Comparison of ENCODE assay signal across 22 cellular contexts in genomic region chr17:705011-705410, GRCh38.
"Had no signal": no experiment of that assay in that cellular context is flagged by ENCODE, and none has a peak within 500 bp of the region (broad histone marks: within the 10 kb centered on the region; RNA-seq: fewer than 3 reads in every experiment).

No MANE protein-coding gene starts in this region.

- H3K27me3 Mint-ChIP-seq: activated CD4-positive, alpha-beta memory T cell treated with anti-CD3 and anti-CD28 coated beads for 36 hours; activated CD4-positive, alpha-beta T cell treated with anti-CD3 and anti-CD28 coated beads, Interleukin-2, amount 10 ng/mL, durations not matched to agents 7 days and 5 days; activated naive CD4-positive, alpha-beta T cell treated with anti-CD3 and anti-CD28 coated beads, Interleukin-2, amount 10 ng/mL, durations not matched to agents 7 days and 5 days; activated naive CD8-positive, alpha-beta T cell treated with anti-CD3 and anti-CD28 coated beads for 36 hours; T-helper 17 cell had no signal

- H3K27ac Mint-ChIP-seq: activated CD4-positive, alpha-beta memory T cell treated with anti-CD3 and anti-CD28 coated beads for 36 hours; activated CD4-positive, alpha-beta T cell treated with anti-CD3 and anti-CD28 coated beads, Interleukin-2, amount 10 ng/mL, durations not matched to agents 7 days and 5 days; activated naive CD4-positive, alpha-beta T cell treated with anti-CD3 and anti-CD28 coated beads, Interleukin-2, amount 10 ng/mL, durations not matched to agents 7 days and 5 days; activated naive CD8-positive, alpha-beta T cell treated with anti-CD3 and anti-CD28 coated beads for 36 hours had no signal

- H3K4me3 ChIP-seq: Peyer's patch, SJCRH30 had no signal

- H3K4me1 ChIP-seq: Peyer's patch, SJCRH30 had no signal

- H3K4me3 Mint-ChIP-seq: activated CD4-positive, alpha-beta memory T cell treated with anti-CD3 and anti-CD28 coated beads for 36 hours; activated CD4-positive, alpha-beta T cell treated with anti-CD3 and anti-CD28 coated beads, Interleukin-2, amount 10 ng/mL, durations not matched to agents 7 days and 5 days; activated naive CD4-positive, alpha-beta T cell treated with anti-CD3 and anti-CD28 coated beads, Interleukin-2, amount 10 ng/mL, durations not matched to agents 7 days and 5 days; activated naive CD8-positive, alpha-beta T cell treated with anti-CD3 and anti-CD28 coated beads for 36 hours; T-helper 17 cell had no signal

- DNase-seq: activated CD4-positive, alpha-beta memory T cell treated with anti-CD3 and anti-CD28 coated beads for 36 hours; activated CD4-positive, alpha-beta T cell treated with anti-CD3 and anti-CD28 coated beads, Interleukin-2, amount 10 ng/mL, durations not matched to agents 7 days and 5 days; activated CD4-positive, CD25-positive, alpha-beta regulatory T cell; activated CD8-positive, alpha-beta memory T cell treated with anti-CD3 and anti-CD28 coated beads for 24 hours; activated naive CD4-positive, alpha-beta T cell treated with anti-CD3 and anti-CD28 coated beads, Interleukin-2, amount 10 ng/mL, durations not matched to agents 7 days and 5 days; activated naive CD8-positive, alpha-beta T cell treated with anti-CD3 and anti-CD28 coated beads for 36 hours; activated T-cell treated with anti-CD3 and anti-CD28 coated beads, Interleukin-2, amount 50 U/mL, for 48 hours; anterior cingulate cortex; central memory CD4-positive, alpha-beta T cell; MM.1S; NCI-H1105; NCI-H1436; NCI-H1694 treated with DMSO at 0.1 percent for 48 hours; NCI-H2029 treated with DMSO at 0.1 percent for 48 hours; NCI-H446; NCI-H524; Peyer's patch; Right ventricle myocardium superior; SJCRH30; T-helper 17 cell; T1000 had no signal

- H3K9me3 Mint-ChIP-seq: activated CD4-positive, alpha-beta memory T cell treated with anti-CD3 and anti-CD28 coated beads for 36 hours; activated CD4-positive, alpha-beta T cell treated with anti-CD3 and anti-CD28 coated beads, Interleukin-2, amount 10 ng/mL, durations not matched to agents 7 days and 5 days; activated naive CD4-positive, alpha-beta T cell treated with anti-CD3 and anti-CD28 coated beads, Interleukin-2, amount 10 ng/mL, durations not matched to agents 7 days and 5 days; activated naive CD8-positive, alpha-beta T cell treated with anti-CD3 and anti-CD28 coated beads for 36 hours had no signal

- ATAC-seq: T-helper 17 cell had no signal

- H3K36me3 ChIP-seq: SJCRH30 had no signal

- H3K27me3 ChIP-seq: Peyer's patch, SJCRH30 had no signal

- H3K27ac ChIP-seq: Peyer's patch, RWPE1, SJCRH30 had no signal

- H3K9me3 ChIP-seq: Peyer's patch, SJCRH30 had no signal
